In genomic region chr1:227884370-227885134, GRCh38 we compare ENCODE assay signal across 15 cellular contexts.
DNase-seq lines count a peak whose midpoint lies in the region; ATAC-seq, FAIRE-seq and TF ChIP-seq lines count a peak whose summit lies in the region.
"Had no signal": no experiment of that assay in that cellular context is flagged by ENCODE, and none has a peak within 500 bp of the region (broad histone marks: within the 10 kb centered on the region; RNA-seq: fewer than 3 reads in every experiment).

No MANE protein-coding gene starts in this region.

- intact Hi-C loops in colonic mucosa (cut with DNase I) (no loop called here), psoas muscle (cut with DNase I) (no loop called here)

- WGBS in psoas muscle, 3 donors: 91 to 94% (median 94%) methylated on average over 13 to 15 of the region's 15 CpGs

- FAIRE-seq in D721Med (lab: Jason Lieb, UNC): no peak

- H3K9me3 Mint-ChIP-seq in activated naive CD4-positive, alpha-beta T cell treated with anti-CD3 and anti-CD28 coated beads, Interleukin-2, amount 10 ng/mL, durations not matched to agents 7 days and 5 days: no peaks in the 10 kb centered on the region
- H3K9me3 Mint-ChIP-seq: activated naive CD4-positive, alpha-beta T cell treated with anti-CD3 and anti-CD28 coated beads, Interleukin-2, amount 50 U/mL, for 72 hours had no signal

- DNase-seq in activated naive CD4-positive, alpha-beta T cell treated with anti-CD3 and anti-CD28 coated beads, Interleukin-2, amount 10 ng/mL, durations not matched to agents 7 days and 5 days: peak; percentile 20
- DNase-seq in activated naive CD4-positive, alpha-beta T cell treated with Interleukin-2 at 50 U/mL for 16 hours: no peak
- DNase-seq in D721Med (ENCODE audit: insufficient read length, low spot score): peak; percentile 11
- DNase-seq in colonic mucosa: peak; percentile 14
- DNase-seq in psoas muscle: peak; percentile 9 to 25
- DNase-seq in retina: no peak
- DNase-seq in NCI-H1417 treated with DMSO at 0.1 percent for 48 hours (lab: John Stamatoyannopoulos, UW): no peak
- DNase-seq: DMS153, NCI-H1436 treated with DMSO at 0.1 percent for 48 hours, NCI-H446, SHP77 treated with DMSO at 0.1 percent for 48 hours had no signal

- H3K27me3 Mint-ChIP-seq in activated naive CD4-positive, alpha-beta T cell treated with anti-CD3 and anti-CD28 coated beads, Interleukin-2, amount 10 ng/mL, durations not matched to agents 7 days and 5 days: peaks cover 27% of the 10 kb centered on the region

- H3K27ac ChIP-seq in colonic mucosa: no peak overlapping the region
- no peak overlapping the region for H3K27ac ChIP-seq in psoas muscle
- H3K27ac ChIP-seq: parathyroid adenoma had no signal

- no peaks in the 10 kb centered on the region for H3K9me3 ChIP-seq in colonic mucosa
- no peaks in the 10 kb centered on the region for H3K9me3 ChIP-seq in psoas muscle
- H3K9me3 ChIP-seq: mucosa of descending colon had no signal

- TF ChIP-seq CTCF in D721Med (IDR thresholded peaks at IDR 0.05; ENCODE audit: insufficient read depth, missing control alignments) (no peak), colonic mucosa (IDR thresholded peaks at IDR 0.05) (no peak), psoas muscle (IDR thresholded peaks at IDR 0.05) (no peak)

- H3K27ac Mint-ChIP-seq in activated naive CD4-positive, alpha-beta T cell treated with anti-CD3 and anti-CD28 coated beads, Interleukin-2, amount 10 ng/mL, durations not matched to agents 7 days and 5 days: peak overlapping the region; percentile 92

- H3K36me3 ChIP-seq in colonic mucosa: no peaks in the 10 kb centered on the region
- no peaks in the 10 kb centered on the region for H3K36me3 ChIP-seq in psoas muscle (ENCODE audit: insufficient read depth in 1 of 2, low read depth in 1 of 2)

- no peak overlapping the region for H3K4me3 ChIP-seq in colonic mucosa
- H3K4me3 ChIP-seq in psoas muscle: no peak overlapping the region
- H3K4me3 ChIP-seq: mucosa of descending colon had no signal

- CTCF ChIA-PET in activated naive CD4-positive, alpha-beta T cell treated with anti-CD3 and anti-CD28 coated beads, Interleukin-2, amount 10 ng/mL, durations not matched to agents 7 days and 5 days (lab: Charles Lee): no interaction called here

- H3K4me1 Mint-ChIP-seq in activated naive CD4-positive, alpha-beta T cell treated with anti-CD3 and anti-CD28 coated beads, Interleukin-2, amount 10 ng/mL, durations not matched to agents 7 days and 5 days: peaks cover 32% of the 10 kb centered on the region

- H3K36me3 Mint-ChIP-seq in activated naive CD4-positive, alpha-beta T cell treated with anti-CD3 and anti-CD28 coated beads, Interleukin-2, amount 10 ng/mL, durations not matched to agents 7 days and 5 days: no peaks in the 10 kb centered on the region
- H3K36me3 Mint-ChIP-seq: activated naive CD4-positive, alpha-beta T cell treated with anti-CD3 and anti-CD28 coated beads, Interleukin-2, amount 50 U/mL, for 72 hours had no signal

- H3K27me3 ChIP-seq in colonic mucosa: no peaks in the 10 kb centered on the region
- H3K27me3 ChIP-seq in psoas muscle (ENCODE audit: insufficient read depth in 3 of 3, low read length in 2 of 3): peaks cover 0 to 5% (median 0%) of the 10 kb centered on the region in 3 donors

- ATAC-seq in psoas muscle (no peak), HG03175 (IDR thresholded peaks at IDR 0.05; ENCODE audit: unreplicated experiment) (no peak)

- no peak overlapping the region for H3K9ac ChIP-seq in colonic mucosa (ENCODE audit: low read depth in 2 of 2, low read length in 2 of 2)
- H3K9ac ChIP-seq: parathyroid adenoma had no signal

- H3K4me1 ChIP-seq in colonic mucosa: peaks cover 6% of the 10 kb centered on the region
- peaks cover 8% of the 10 kb centered on the region for H3K4me1 ChIP-seq in psoas muscle
- H3K4me1 ChIP-seq: parathyroid adenoma had no signal

- no peak overlapping the region for H3K4me3 Mint-ChIP-seq in activated naive CD4-positive, alpha-beta T cell treated with anti-CD3 and anti-CD28 coated beads, Interleukin-2, amount 10 ng/mL, durations not matched to agents 7 days and 5 days

Comparison
In these comparisons a context has a peak if more than half of its experiments do, and no peak if none do; other contexts are left out.
1. DNase-seq: peak in activated naive CD4-positive, alpha-beta T cell treated with anti-CD3 and anti-CD28 coated beads, Interleukin-2, amount 10 ng/mL, durations not matched to agents 7 days and 5 days (single experiment), D721Med (single experiment), colonic mucosa (single experiment) and psoas muscle (2 of 2); none in activated naive CD4-positive, alpha-beta T cell treated with Interleukin-2 at 50 U/mL for 16 hours (single experiment), retina (single experiment) and NCI-H1417 treated with DMSO at 0.1 percent for 48 hours (single experiment).